In genomic region chr5:96209829-96210228, GRCh38 we compare ENCODE assay signal across 19 cellular contexts.
A peak's percentile ranks its signal among the peaks of the same experiment; 100 is the strongest.
DNase-seq lines count a peak whose midpoint lies in the region; ATAC-seq and TF ChIP-seq lines count a peak whose summit lies in the region.
"Had no signal": no experiment of that assay in that cellular context is flagged by ENCODE, and none has a peak within 500 bp of the region (broad histone marks: within the 10 kb centered on the region; RNA-seq: fewer than 3 reads in every experiment).

No MANE protein-coding gene starts in this region.

- no peak overlapping the region for H3K4me3 Mint-ChIP-seq in activated CD8-positive, alpha-beta memory T cell treated with anti-CD3 and anti-CD28 coated beads, Interleukin-2, amount 10 ng/mL, durations not matched to agents 7 days and 5 days
- H3K4me3 Mint-ChIP-seq in natural killer cell, result no peak overlapping the region
- H3K4me3 Mint-ChIP-seq: CD4-positive, CD25-positive, alpha-beta regulatory T cell; immature natural killer cell; memory B cell had no signal

- TF ChIP-seq CTCF in astrocyte of the spinal cord (IDR thresholded peaks at IDR 0.05; ENCODE audit: low read depth, low read length) (no peak), fibroblast of villous mesenchyme (IDR thresholded peaks at IDR 0.05; ENCODE audit: insufficient read depth, low read depth, low read length) (no peak), natural killer cell (IDR thresholded peaks at IDR 0.05) (no peak)

- intact Hi-C loops in natural killer cell (cut with micrococcal nuclease), result no loop called here

- H3K4me1 Mint-ChIP-seq in activated CD8-positive, alpha-beta memory T cell treated with anti-CD3 and anti-CD28 coated beads, Interleukin-2, amount 10 ng/mL, durations not matched to agents 7 days and 5 days, result no peaks in the 10 kb centered on the region
- no peaks in the 10 kb centered on the region for H3K4me1 Mint-ChIP-seq in natural killer cell
- H3K4me1 Mint-ChIP-seq: CD4-positive, CD25-positive, alpha-beta regulatory T cell; immature natural killer cell; memory B cell had no signal

- H3K36me3 Mint-ChIP-seq in activated CD8-positive, alpha-beta memory T cell treated with anti-CD3 and anti-CD28 coated beads, Interleukin-2, amount 10 ng/mL, durations not matched to agents 7 days and 5 days, result peaks cover 21% of the 10 kb centered on the region
- peaks cover 20% of the 10 kb centered on the region for H3K36me3 Mint-ChIP-seq in natural killer cell
- H3K36me3 Mint-ChIP-seq: CD4-positive, CD25-positive, alpha-beta regulatory T cell; immature natural killer cell; memory B cell had no signal

- no peak overlapping the region for H3K27ac Mint-ChIP-seq in activated CD8-positive, alpha-beta memory T cell treated with anti-CD3 and anti-CD28 coated beads, Interleukin-2, amount 10 ng/mL, durations not matched to agents 7 days and 5 days
- no peak overlapping the region for H3K27ac Mint-ChIP-seq in natural killer cell
- H3K27ac Mint-ChIP-seq: CD4-positive, CD25-positive, alpha-beta regulatory T cell; immature natural killer cell; memory B cell had no signal

- H3K27me3 Mint-ChIP-seq in activated CD8-positive, alpha-beta memory T cell treated with anti-CD3 and anti-CD28 coated beads, Interleukin-2, amount 10 ng/mL, durations not matched to agents 7 days and 5 days, result peaks cover 22% of the 10 kb centered on the region
- peaks cover 0 to 5% of the 10 kb centered on the region in 2 donors for H3K27me3 Mint-ChIP-seq in natural killer cell (ENCODE audit: low read depth in 2 of 2)
- H3K27me3 Mint-ChIP-seq: memory B cell had no signal

- in situ Hi-C loops in astrocyte of the spinal cord (cut with HindIII; ENCODE audit: low sequenced_read_pairs), result no loop called here

- no peak for ATAC-seq in activated CD8-positive, alpha-beta memory T cell treated with anti-CD3 and anti-CD28 coated beads, Interleukin-2, amount 10 ng/mL, durations not matched to agents 7 days and 5 days
- ATAC-seq in GM19023 (IDR thresholded peaks at IDR 0.05; ENCODE audit: unreplicated experiment), result no peak
- ATAC-seq in natural killer cell, result no peak
- ATAC-seq: GM12878, right cardiac atrium had no signal

- CTCF ChIA-PET in activated CD8-positive, alpha-beta memory T cell treated with anti-CD3 and anti-CD28 coated beads, Interleukin-2, amount 10 ng/mL, durations not matched to agents 7 days and 5 days (lab: Charles Lee), result no interaction called here

- H3K4me3 ChIP-seq in astrocyte of the spinal cord (ENCODE audit: low read depth, low read length), result no peak overlapping the region
- H3K4me3 ChIP-seq in fibroblast of villous mesenchyme (ENCODE audit: low read depth, low read length), result no peak overlapping the region
- H3K4me3 ChIP-seq: GM12878, testis had no signal

- DNase-seq in HS-5 (ENCODE audit: low read depth) (peak; percentile 77), astrocyte of the spinal cord (ENCODE audit: low read depth, low spot score) (peak; percentile 75), fibroblast of villous mesenchyme (ENCODE audit: low read depth) (peak; percentile 26), natural killer cell (no peak), RPMI8226 (no peak)
- no peak for DNase-seq in activated CD8-positive, alpha-beta memory T cell treated with anti-CD3 and anti-CD28 coated beads, Interleukin-2, amount 10 ng/mL, durations not matched to agents 7 days and 5 days
- DNase-seq: activated CD4-positive, CD25-positive, alpha-beta regulatory T cell; activated naive CD4-positive, alpha-beta T cell treated with Interleukin-2 at 50 U/mL for 16 hours; CD4-positive, CD25-positive, alpha-beta regulatory T cell; effector CD8-positive, alpha-beta T cell; glutamatergic neuron; immature natural killer cell; NCI-H1092 treated with DMSO at 0.1 percent for 48 hours; NCI-H2171 treated with DMSO at 0.1 percent for 48 hours; right cardiac atrium; testis had no signal

- H3K9me3 Mint-ChIP-seq in activated CD8-positive, alpha-beta memory T cell treated with anti-CD3 and anti-CD28 coated beads, Interleukin-2, amount 10 ng/mL, durations not matched to agents 7 days and 5 days (ENCODE audit: low read depth), result peaks cover 13% of the 10 kb centered on the region
- peaks cover 10 to 13% of the 10 kb centered on the region in 2 donors for H3K9me3 Mint-ChIP-seq in natural killer cell

Comparison
In these comparisons a context has a peak if more than half of its experiments do, and no peak if none do; other contexts are left out.
1. DNase-seq: peak in HS-5 (single experiment), astrocyte of the spinal cord (single experiment) and fibroblast of villous mesenchyme (single experiment); none in activated CD8-positive, alpha-beta memory T cell treated with anti-CD3 and anti-CD28 coated beads, Interleukin-2, amount 10 ng/mL, durations not matched to agents 7 days and 5 days (single experiment), natural killer cell (single experiment) and RPMI8226 (single experiment).